In the genomic region with DNA sequence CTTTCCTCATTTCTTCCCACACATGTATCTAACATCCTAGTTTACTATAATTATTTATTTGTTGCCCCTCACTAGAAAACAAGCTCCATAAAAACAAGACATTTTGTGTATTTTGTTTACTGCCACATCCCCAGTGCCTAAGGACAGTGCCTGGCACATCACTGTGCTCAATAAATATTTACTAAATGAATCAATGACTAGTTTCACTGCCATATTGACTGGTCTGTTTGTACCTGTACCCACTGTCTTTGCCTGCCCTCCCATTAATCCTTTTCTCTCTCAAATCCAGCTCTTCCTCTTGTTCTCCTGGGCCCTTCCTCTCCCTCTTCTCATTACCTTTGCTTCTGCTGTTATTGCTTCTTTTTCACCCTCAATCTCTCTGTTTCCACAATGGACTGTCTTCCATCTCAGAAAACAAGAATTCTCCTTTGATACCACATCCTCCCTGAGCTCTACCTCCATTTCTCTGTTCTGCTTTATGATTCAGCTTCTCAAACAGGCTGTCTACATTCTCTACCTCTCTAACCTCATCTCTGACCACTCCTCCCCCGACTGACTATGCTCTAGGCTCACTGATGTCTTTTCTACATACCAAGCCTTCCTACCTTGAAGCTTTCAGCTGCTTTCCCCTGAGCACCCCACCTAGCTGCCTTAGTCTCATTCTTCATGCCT, we compare ENCODE assay signal across 14 cellular contexts. TPM values are rescaled to one million over a fixed set of nuclear protein-coding genes. Genes with fewer than 3 reads are reported as not detected.
A peak's percentile ranks its signal among the peaks of the same experiment; 100 is the strongest.
DNase-seq lines count a peak whose midpoint lies in the region; ATAC-seq and TF ChIP-seq lines count a peak whose summit lies in the region.
"Had no signal": no experiment of that assay in that cellular context is flagged by ENCODE, and none has a peak within 500 bp of the region (broad histone marks: within the 10 kb centered on the region; RNA-seq: fewer than 3 reads in every experiment).

No MANE protein-coding gene starts in this region.

- no peaks in the 10 kb centered on the region for H3K36me3 Mint-ChIP-seq in activated T-helper 17 cell treated with anti-CD3 and anti-CD28 coated beads, Interleukin-2, amount 50 U/mL, for 72 hours (ENCODE audit: low read depth)
- no peaks in the 10 kb centered on the region for H3K36me3 Mint-ChIP-seq in mesothelial cell of epicardium
- H3K36me3 Mint-ChIP-seq in immature natural killer cell = no peaks in the 10 kb centered on the region
- H3K36me3 Mint-ChIP-seq: memory B cell had no signal

- no peaks in the 10 kb centered on the region for H3K4me1 Mint-ChIP-seq in activated T-helper 17 cell treated with anti-CD3 and anti-CD28 coated beads, Interleukin-2, amount 50 U/mL, for 72 hours
- H3K4me1 Mint-ChIP-seq in mesothelial cell of epicardium (no peaks in the 10 kb centered on the region), immature natural killer cell (no peaks in the 10 kb centered on the region)
- H3K4me1 Mint-ChIP-seq: memory B cell had no signal

- TF ChIP-seq CTCF in mesothelial cell of epicardium (IDR thresholded peaks at IDR 0.05; ENCODE audit: unreplicated experiment) = no peak

- no peaks in the 10 kb centered on the region for H3K9me3 Mint-ChIP-seq in activated T-helper 17 cell treated with anti-CD3 and anti-CD28 coated beads, Interleukin-2, amount 50 U/mL, for 72 hours
- H3K9me3 Mint-ChIP-seq in mesothelial cell of epicardium = no peaks in the 10 kb centered on the region
- no peaks in the 10 kb centered on the region for H3K9me3 Mint-ChIP-seq in immature natural killer cell
- H3K9me3 Mint-ChIP-seq: memory B cell had no signal

- ATAC-seq in GM18519 (IDR thresholded peaks at IDR 0.05; ENCODE audit: low FRiP score, unreplicated experiment) (peak; percentile 64), GM21360 (IDR thresholded peaks at IDR 0.05; ENCODE audit: unreplicated experiment) (peak; percentile 67), HG03025 (IDR thresholded peaks at IDR 0.05; ENCODE audit: low FRiP score, unreplicated experiment) (peak; percentile 91)
- ATAC-seq in activated T-helper 17 cell treated with anti-CD3 and anti-CD28 coated beads, Interleukin-2, amount 50 U/mL, for 72 hours (replicated peaks) = peak; percentile 93
- ATAC-seq: pancreas had no signal

- H3K27ac Mint-ChIP-seq in activated T-helper 17 cell treated with anti-CD3 and anti-CD28 coated beads, Interleukin-2, amount 50 U/mL, for 72 hours = no peak overlapping the region
- no peak overlapping the region for H3K27ac Mint-ChIP-seq in mesothelial cell of epicardium
- H3K27ac Mint-ChIP-seq in immature natural killer cell = no peak overlapping the region
- H3K27ac Mint-ChIP-seq: memory B cell had no signal

- DNase-seq in mesothelial cell of epicardium (ENCODE audit: low spot score in 2 of 2, unreplicated experiment in 2 of 2) (no peak), immature natural killer cell (no peak), medulla oblongata (ENCODE audit: extremely low spot score) (no peak)
- DNase-seq in stimulated activated CD4-positive, alpha-beta T cell treated with anti-CD3 and anti-CD28 coated beads, Interleukin-4, amount 100 ng/mL, for 24 hours = no peak
- DNase-seq: activated effector memory CD4-positive, alpha-beta T cell treated with Interleukin-2 at 50 U/mL for 16 hours; C1 segment of cervical spinal cord; Karpas-422; NCI-H2081; pancreas had no signal

- H3K27me3 Mint-ChIP-seq in activated T-helper 17 cell treated with anti-CD3 and anti-CD28 coated beads, Interleukin-2, amount 50 U/mL, for 72 hours = no peaks in the 10 kb centered on the region
- H3K27me3 Mint-ChIP-seq in mesothelial cell of epicardium (ENCODE audit: low read depth) (peaks cover 5% of the 10 kb centered on the region), immature natural killer cell (ENCODE audit: low read depth in 3 of 3) (peaks cover 0 to 3% (median 0%) of the 10 kb centered on the region in 3 donors)
- H3K27me3 Mint-ChIP-seq: memory B cell had no signal

- H3K4me3 Mint-ChIP-seq in activated T-helper 17 cell treated with anti-CD3 and anti-CD28 coated beads, Interleukin-2, amount 50 U/mL, for 72 hours = no peak overlapping the region
- no peak overlapping the region for H3K4me3 Mint-ChIP-seq in mesothelial cell of epicardium
- no peak overlapping the region for H3K4me3 Mint-ChIP-seq in immature natural killer cell
- H3K4me3 Mint-ChIP-seq: memory B cell had no signal

RNA-seq across cellular contexts. Expression of a gene that starts 8.3 kb away (rescaled TPM):
- 10 to 100 TPM; 27.9 to 31.4 TPM for total RNA-seq in activated T-helper 17 cell treated with anti-CD3 and anti-CD28 coated beads, Interleukin-2, amount 50 U/mL, for 72 hours
- 37.2 to 42.9 TPM (median 38.3 TPM) in 3 replicates for total RNA-seq in mesothelial cell of epicardium
- polyA plus RNA-seq in immature natural killer cell = 10 to 100 TPM in 2 of 3 donors, 1 to 10 TPM in 1; 7.4 to 20.5 (median 19.4) TPM
